ENCODE assay signal across 21 cellular contexts in genomic region chr10:51238987-51239386, GRCh38.
A peak's percentile ranks its signal among the peaks of the same experiment; 100 is the strongest.
DNase-seq lines count a peak whose midpoint lies in the region; ATAC-seq, FAIRE-seq and TF ChIP-seq lines count a peak whose summit lies in the region.
"Had no signal": no experiment of that assay in that cellular context is flagged by ENCODE, and none has a peak within 500 bp of the region (broad histone marks: within the 10 kb centered on the region; RNA-seq: fewer than 3 reads in every experiment).

No MANE protein-coding gene starts in this region.

- TF ChIP-seq CTCF in right atrium auricular region (IDR thresholded peaks at IDR 0.05) (no peak), thoracic aorta (IDR thresholded peaks at IDR 0.05) (no peak)

- no peaks in the 10 kb centered on the region for H3K9me3 ChIP-seq in right cardiac atrium (ENCODE audit: control insufficient read depth, low read length)
- H3K9me3 ChIP-seq in right atrium auricular region = no peaks in the 10 kb centered on the region
- no peaks in the 10 kb centered on the region for H3K9me3 ChIP-seq in thoracic aorta
- H3K9me3 ChIP-seq: A549 had no signal

- no peaks in the 10 kb centered on the region for H3K27me3 ChIP-seq in right cardiac atrium (ENCODE audit: control insufficient read depth, insufficient read depth)
- H3K27me3 ChIP-seq in right atrium auricular region = no peaks in the 10 kb centered on the region
- no peaks in the 10 kb centered on the region for H3K27me3 ChIP-seq in thoracic aorta (replicated peaks; ENCODE audit: insufficient read depth)
- H3K27me3 ChIP-seq in H7 (ENCODE audit: control insufficient read depth, insufficient read depth, low read length) = no peaks in the 10 kb centered on the region

- intact Hi-C loops in Right ventricle myocardium inferior (cut with DNase I) = loop anchor here (10.0 kb wide), 1 partner anchor 186 kb away; no protein-coding TSS in a partner anchor
- intact Hi-C loops in right cardiac atrium (cut with DNase I) = no loop called here

- 32% methylated on average over 4 of the region's 4 CpGs for WGBS in right cardiac atrium

- no peaks in the 10 kb centered on the region for H3K36me3 ChIP-seq in right atrium auricular region
- no peaks in the 10 kb centered on the region for H3K36me3 ChIP-seq in thoracic aorta
- no peaks in the 10 kb centered on the region for H3K36me3 ChIP-seq in H7 (replicated peaks; ENCODE audit: control insufficient read depth, insufficient read depth, low read length)

- peak; percentile 45 for FAIRE-seq in endometrium (lab: Jason Lieb, UNC)
- FAIRE-seq: A549, GM12892, GM18507, HTR-8/SVneo had no signal

- H3K27ac ChIP-seq in right cardiac atrium (ENCODE audit: low read length) = no peak overlapping the region
- peak overlapping the region; percentile 47 to 66 for H3K27ac ChIP-seq in right atrium auricular region
- peak overlapping the region in 1 of 2 donors; percentile 46 for H3K27ac ChIP-seq in thoracic aorta
- H3K27ac ChIP-seq: 22Rv1, A549, C4-2B had no signal

- peaks cover 6% of the 10 kb centered on the region for H3K4me1 ChIP-seq in right cardiac atrium (ENCODE audit: control insufficient read depth, insufficient read depth, low read length)
- H3K4me1 ChIP-seq in right atrium auricular region = peaks cover 0 to 36% of the 10 kb centered on the region in 2 donors
- H3K4me1 ChIP-seq in thoracic aorta (ENCODE audit: control insufficient read depth in 1 of 2, low read depth in 2 of 2) = peaks cover 11 to 60% of the 10 kb centered on the region in 2 donors
- H3K4me1 ChIP-seq: A549 had no signal

- ATAC-seq in Right ventricle myocardium inferior = peak; percentile 41
- no peak for ATAC-seq in right cardiac atrium
- ATAC-seq in thoracic aorta (ENCODE audit: insufficient number of reproducible peaks, low FRiP score, low read depth) = no peak
- ATAC-seq: A549 had no signal

- no peak for DNase-seq in Right ventricle myocardium inferior (ENCODE audit: missing footprints)
- no peak for DNase-seq in right cardiac atrium
- no peak for DNase-seq in right atrium auricular region (ENCODE audit: low spot score)
- DNase-seq in thoracic aorta (ENCODE audit: low spot score) = no peak
- DNase-seq in inferior parietal cortex (ENCODE audit: extremely low spot score) = no peak
- no peak for DNase-seq in NOMO-1 treated with DMSO at 0.1 percent for 48 hours (lab: John Stamatoyannopoulos, UW; ENCODE audit: unreplicated experiment)
- DNase-seq in H7 = no peak
- DNase-seq: AML-193; CD4-positive, alpha-beta T cell; DMS153; DMS79; GDM1; GOT3; H9 had no signal

- H3K4me3 ChIP-seq in right cardiac atrium (ENCODE audit: low read length) = no peak overlapping the region
- H3K4me3 ChIP-seq in right atrium auricular region = no peak overlapping the region
- peak overlapping the region; percentile 14 for H3K4me3 ChIP-seq in thoracic aorta
- no peak overlapping the region for H3K4me3 ChIP-seq in H7 (ENCODE audit: insufficient read depth, low read depth, low read length)
- H3K4me3 ChIP-seq: A549 had no signal
